Comparison of ENCODE assay signal across 1 cellular context in genomic region chrX:72041166-72041565, GRCh38.
TF ChIP-seq lines count a peak whose summit lies in the region.

No MANE protein-coding gene starts in this region.

TF ChIP-seq in H1, 55 proteins besides CTCF, POLR2A, EP300 and RAD21:
- TF ChIP-seq SP4 (IDR thresholded peaks at IDR 0.05; ENCODE audit: low read length), result no peak
- TF ChIP-seq SIN3A (conservative IDR thresholded peaks at IDR 0.05 in 1 of 2, IDR thresholded peaks at IDR 0.05 in 1 of 2; ENCODE audit: low read depth in 1 of 2, low read length in 2 of 2), result no peak
- no peak for TF ChIP-seq HDAC2 (IDR thresholded peaks at IDR 0.05; ENCODE audit: borderline replicate concordance in 1 of 2, low read depth in 2 of 2, low read length in 2 of 2)
